8 cellular contexts compared by ENCODE assay signal in the genomic region with DNA sequence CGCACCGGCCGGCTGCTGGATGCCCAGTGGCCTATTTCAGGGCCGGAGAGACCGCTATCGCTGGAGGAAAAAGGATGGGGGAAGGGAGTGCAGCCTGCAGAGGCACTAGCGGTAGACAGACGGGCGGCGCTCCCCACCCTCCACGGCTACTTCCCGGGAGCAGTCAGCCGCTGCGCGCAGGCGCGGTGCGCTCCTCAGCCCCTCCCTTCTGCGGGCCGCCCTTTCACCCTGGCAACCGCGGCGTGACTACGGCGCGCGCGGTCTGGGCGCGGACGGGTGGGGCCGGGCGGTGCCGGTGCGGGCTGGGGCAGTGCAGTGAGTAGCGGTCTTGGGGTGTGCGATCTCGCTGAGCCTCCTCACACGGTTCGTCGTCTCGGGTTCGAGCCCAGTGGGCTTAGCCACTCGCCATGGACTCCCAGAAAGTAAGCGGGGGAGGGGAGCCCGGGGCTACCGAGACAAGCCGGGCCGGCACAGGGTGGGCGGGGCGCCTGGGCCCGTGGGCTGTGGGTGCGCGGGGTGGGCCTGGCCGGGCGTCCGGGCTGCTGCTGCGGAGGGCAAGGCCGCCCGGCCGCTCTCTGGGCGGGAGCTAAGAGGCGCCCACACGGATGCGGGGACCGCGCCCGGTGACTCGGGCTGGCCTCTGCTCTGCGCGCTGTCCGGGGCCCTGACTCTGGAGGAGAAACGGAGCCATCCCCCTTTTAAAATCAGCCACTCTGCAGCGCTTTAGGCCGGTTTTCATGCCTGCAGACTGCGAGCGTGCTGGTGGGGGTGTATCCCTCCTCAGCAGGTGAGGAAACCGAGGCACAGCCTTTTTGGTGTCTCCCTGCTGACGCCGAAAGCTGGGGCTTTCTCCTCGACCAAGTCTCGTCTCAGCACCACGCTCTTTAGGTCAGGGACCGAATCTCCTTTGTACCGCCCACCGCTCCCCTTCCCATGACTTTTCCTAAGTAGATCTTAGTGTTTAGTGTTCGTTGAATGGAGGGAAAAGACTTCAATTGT. TPM values are rescaled to one million over a fixed set of nuclear protein-coding genes. Genes with fewer than 3 reads are reported as not detected.
A peak's percentile ranks its signal among the peaks of the same experiment; 100 is the strongest.
DNase-seq lines count a peak whose midpoint lies in the region; ATAC-seq and TF ChIP-seq lines count a peak whose summit lies in the region.

A gene (plus strand): TSS at position 221 of the 999 bp plus-strand sequence. CDS start 187 bp downstream, at position 408.

- intact Hi-C loops in colonic mucosa (cut with DNase I): no loop called here

- H3K27me3 ChIP-seq in colonic mucosa: no peaks in the 10 kb centered on the region

- no peaks in the 10 kb centered on the region for H3K9me3 ChIP-seq in colonic mucosa

- H3K4me3 ChIP-seq in colonic mucosa: peak within 1 kb of the TSS; percentile 90

- H3K9ac ChIP-seq in colonic mucosa (ENCODE audit: low read depth in 2 of 2, low read length in 2 of 2): peak within 1 kb of the TSS; percentile 80 to 86

- peaks cover 3% of the 10 kb centered on the region for H3K4me1 ChIP-seq in colonic mucosa

- peak within 1 kb of the TSS; percentile 58 for H3K27ac ChIP-seq in colonic mucosa

- no peaks in the 10 kb centered on the region for H3K36me3 ChIP-seq in colonic mucosa

- DNase-seq in C1 segment of cervical spinal cord (lab: John Stamatoyannopoulos, UW) (peak in 13 of 14 donors; percentile 66 to 94 (median 88)), GM19240 (ENCODE audit: insufficient read length, low spot score) (peak; percentile 68), NCI-H510A (lab: John Stamatoyannopoulos, UW) (peak; percentile 86), colonic mucosa (peak; percentile 95), left lobe of liver (ENCODE audit: low spot score) (peak; percentile 92)
- DNase-seq in activated CD4-positive, alpha-beta T cell treated with anti-CD3 and anti-CD28 coated beads for 48 hours: peak; percentile 89
- DNase-seq in stimulated activated CD4-positive, alpha-beta T cell treated with anti-CD3 and anti-CD28 coated beads, Interleukin-2, amount 100 ng/mL, for 4 hours (ENCODE audit: low read depth): peak; percentile 74

- ATAC-seq in HG03442 (IDR thresholded peaks at IDR 0.05; ENCODE audit: unreplicated experiment) (peak; percentile 92), left lobe of liver (peak; percentile 99)

- no peak for TF ChIP-seq CTCF in colonic mucosa (IDR thresholded peaks at IDR 0.05)

RNA-seq across cellular contexts. Expression of the gene that starts here (rescaled TPM):
- total RNA-seq in colonic mucosa (1 to 10 TPM; 4.3 to 6.0 TPM), left lobe of liver (0.50 TPM)

Comparison
In these comparisons a context has a peak if more than half of its experiments do, and no peak if none do; other contexts are left out.
1. Peak in every context shown above with its lines: DNase-seq, ATAC-seq, H3K4me3 ChIP-seq and H3K27ac ChIP-seq.
2. Peak in DNase-seq and ATAC-seq in left lobe of liver; RNA of the gene not detected or under 1 TPM.